ENCODE assay signal across 1 cellular context in genomic region chr12:104520242-104520900, GRCh38.
TF ChIP-seq lines count a peak whose summit lies in the region.

No MANE protein-coding gene starts in this region.

TF ChIP-seq in SK-N-SH, 30 proteins besides CTCF, POLR2A, EP300 and RAD21 (continued from another document):
- TF ChIP-seq REST (IDR thresholded peaks at IDR 0.05; ENCODE audit: low read depth, low read length) (no peak), TEAD4 (IDR thresholded peaks at IDR 0.05; ENCODE audit: borderline replicate concordance, insufficient read depth) (no peak), FOSL2 (IDR thresholded peaks at IDR 0.05; ENCODE audit: borderline replicate concordance, low read depth) (no peak), MEF2A (IDR thresholded peaks at IDR 0.05; ENCODE audit: borderline replicate concordance, low read depth) (no peak), JUND (IDR thresholded peaks at IDR 0.05) (no peak), RFX5 (IDR thresholded peaks at IDR 0.05; ENCODE audit: low read length) (no peak), POLR2AphosphoS5 (IDR thresholded peaks at IDR 0.05; ENCODE audit: low read depth, low read length) (no peak), USF2 (IDR thresholded peaks at IDR 0.05; ENCODE audit: borderline replicate concordance, low read depth, low read length) (no peak), SMC3 (IDR thresholded peaks at IDR 0.05; ENCODE audit: low read depth, low read length) (no peak), ZBTB33 (IDR thresholded peaks at IDR 0.05; ENCODE audit: borderline replicate concordance, low read depth) (no peak), GABPA (IDR thresholded peaks at IDR 0.05; ENCODE audit: low read depth) (no peak)
